ENCODE assay signal across 19 cellular contexts in the genomic region with DNA sequence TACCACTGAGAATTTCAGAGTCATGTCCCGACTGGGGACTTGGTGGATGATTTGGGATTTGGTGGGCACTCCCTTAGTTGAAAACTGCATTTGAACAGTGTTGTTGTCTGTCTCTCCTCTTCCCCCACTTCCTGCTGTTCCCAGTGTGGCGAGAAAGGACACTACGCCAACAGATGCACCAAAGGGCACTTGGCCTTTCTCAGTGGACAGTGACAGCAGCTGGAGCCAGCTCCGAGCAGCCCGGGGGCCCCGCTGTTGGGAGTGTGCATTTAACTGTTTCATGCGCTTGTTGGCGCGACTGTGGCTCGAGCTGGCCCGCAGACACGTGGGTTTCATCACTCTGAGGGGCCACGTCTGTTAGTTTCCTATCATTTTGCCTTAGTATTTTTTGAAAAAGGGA.
"Had no signal": no experiment of that assay in that cellular context is flagged by ENCODE, and none has a peak within 500 bp of the region (broad histone marks: within the 10 kb centered on the region; RNA-seq: fewer than 3 reads in every experiment).

No MANE protein-coding gene starts in this region.

- ATAC-seq: activated CD8-positive, alpha-beta memory T cell treated with anti-CD3 and anti-CD28 coated beads, Interleukin-2, amount 10 ng/mL, durations not matched to agents 7 days and 5 days; left cardiac atrium; mucosa of descending colon had no signal

- H3K27me3 ChIP-seq: breast epithelium, esophagus squamous epithelium, ovary, tibial artery, vagina had no signal

- H3K27ac ChIP-seq: breast epithelium, esophagus squamous epithelium, ovary, skin epidermis, tibial artery, vagina had no signal

- DNase-seq: activated CD4-positive, CD25-positive, alpha-beta regulatory T cell; activated CD8-positive, alpha-beta memory T cell treated with anti-CD3 and anti-CD28 coated beads, Interleukin-2, amount 10 ng/mL, durations not matched to agents 7 days and 5 days; activated gamma-delta T cell; activated naive CD8-positive, alpha-beta T cell treated with anti-CD3 and anti-CD28 coated beads, Interleukin-2, amount 10 ng/mL, durations not matched to agents 7 days and 5 days; activated T-cell treated with anti-CD3 and anti-CD28 coated beads, Interleukin-2, amount 50 U/mL, for 48 hours; aorta; esophagus squamous epithelium; foreskin fibroblast; immature natural killer cell; left cardiac atrium; mucosa of descending colon; ovary; retina; T-helper 2 cell; tibial artery had no signal

- FAIRE-seq: TTC549 had no signal

- H3K36me3 ChIP-seq: breast epithelium, ovary had no signal

- H3K9me3 ChIP-seq: breast epithelium, esophagus squamous epithelium, mucosa of descending colon, ovary, tibial artery, vagina had no signal

- H3K4me3 ChIP-seq: breast epithelium, esophagus squamous epithelium, mucosa of descending colon, ovary, skin epidermis, tibial artery, vagina had no signal

- H3K4me1 ChIP-seq: breast epithelium had no signal
